ENCODE assay signal across 34 cellular contexts in the genomic region with DNA sequence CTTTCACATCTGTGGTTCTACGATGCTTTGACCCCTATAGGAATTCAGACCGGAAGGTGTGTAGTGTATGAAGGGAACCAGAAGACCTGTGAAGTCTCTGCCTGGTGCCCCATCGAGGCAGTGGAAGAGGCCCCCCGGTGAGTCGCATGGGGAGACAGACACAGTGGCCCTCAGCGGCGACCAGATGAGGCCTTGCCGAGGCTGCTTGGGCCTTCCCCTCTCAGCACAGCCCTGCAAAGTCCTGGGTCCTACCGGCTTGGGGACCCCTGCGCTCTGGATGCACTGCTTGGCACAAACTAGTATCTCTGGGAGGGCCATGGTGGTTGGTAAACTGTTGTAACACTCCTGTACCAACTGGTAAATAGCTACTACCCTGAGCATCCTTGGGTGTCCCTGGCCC.
"Had no signal": no experiment of that assay in that cellular context is flagged by ENCODE, and none has a peak within 500 bp of the region (broad histone marks: within the 10 kb centered on the region; RNA-seq: fewer than 3 reads in every experiment).

No MANE protein-coding gene starts in this region.

- H3K36me3 ChIP-seq: MG63 had no signal

- H3K4me3 ChIP-seq: MG63 had no signal

- H3K9me3 ChIP-seq: MG63 had no signal

- H3K27me3 ChIP-seq: MG63 had no signal

- DNase-seq: Karpas-422, Kasumi-1, MG63, MM.1S, MV-4-11, NCI-H1048, NCI-H1092, NCI-H1092 treated with DMSO at 0.1 percent for 48 hours, NCI-H1105, NCI-H1105 treated with DMSO at 0.1 percent for 48 hours, NCI-H1417, NCI-H1417 treated with DMSO at 0.1 percent for 48 hours, NCI-H1436, NCI-H1436 treated with DMSO at 0.1 percent for 48 hours, NCI-H146, NCI-H1694, NCI-H1694 treated with DMSO at 0.1 percent for 48 hours, NCI-H187, NCI-H187 treated with DMSO at 0.1 percent for 48 hours, NCI-H1930, NCI-H2029, NCI-H2029 treated with DMSO at 0.1 percent for 48 hours, NCI-H2081, NCI-H2081 treated with DMSO at 0.1 percent for 48 hours, NCI-H2107, NCI-H2171, NCI-H2171 treated with DMSO at 0.1 percent for 48 hours, NCI-H2227 treated with DMSO at 0.1 percent for 48 hours, NCI-H226, NCI-H345, NCI-H446, NCI-H446 treated with DMSO at 0.1 percent for 48 hours, NCI-H510A, NCI-H510A treated with DMSO at 0.1 percent for 48 hours had no signal
